In the genomic region with DNA sequence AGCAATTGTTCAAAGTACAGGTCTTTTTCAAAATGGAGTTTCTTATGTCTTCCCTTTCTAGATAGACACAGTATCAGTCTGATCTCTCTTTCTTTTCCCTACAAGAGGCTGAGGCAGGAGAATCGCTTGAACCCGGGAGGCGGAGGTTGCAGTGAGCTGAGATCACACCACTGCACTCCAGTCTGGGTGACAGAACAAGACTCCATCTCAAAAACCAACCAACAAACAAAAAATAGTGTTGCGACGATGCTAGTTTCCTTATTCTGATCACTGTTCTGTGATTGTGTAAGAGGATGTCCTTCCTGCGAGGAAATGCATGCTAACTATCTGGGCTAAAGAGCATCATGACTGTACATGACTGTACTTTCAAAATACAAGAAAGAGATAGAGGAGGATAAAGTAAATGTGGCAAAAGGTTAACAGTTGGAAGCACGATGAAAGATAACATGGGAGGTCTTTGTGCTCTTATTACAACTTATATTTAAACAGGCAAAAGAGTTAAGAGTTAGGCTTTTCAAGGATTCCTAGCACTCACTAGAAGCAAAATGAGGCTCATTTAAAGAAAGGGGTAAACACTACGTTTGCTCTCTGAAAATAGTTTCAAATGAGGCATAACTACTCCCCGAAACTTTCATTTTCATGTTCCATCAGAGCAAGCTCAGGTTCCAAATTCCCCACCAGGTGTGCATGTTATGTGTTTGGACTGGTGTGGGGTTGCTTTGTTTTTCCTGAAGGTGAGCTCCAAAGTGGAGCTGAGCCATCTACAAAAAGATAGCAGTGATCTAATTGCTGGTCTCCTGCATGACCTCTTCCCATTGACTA, we compare ENCODE assay signal across 1 cellular context.
A peak's percentile ranks its signal among the peaks of the same experiment; 100 is the strongest.
TF ChIP-seq lines count a peak whose summit lies in the region.

No MANE protein-coding gene starts in this region.

TF ChIP-seq in GM12878, 131 proteins besides CTCF, POLR2A, EP300 and RAD21 (continued from another document):
- TF ChIP-seq, protein P1, sequence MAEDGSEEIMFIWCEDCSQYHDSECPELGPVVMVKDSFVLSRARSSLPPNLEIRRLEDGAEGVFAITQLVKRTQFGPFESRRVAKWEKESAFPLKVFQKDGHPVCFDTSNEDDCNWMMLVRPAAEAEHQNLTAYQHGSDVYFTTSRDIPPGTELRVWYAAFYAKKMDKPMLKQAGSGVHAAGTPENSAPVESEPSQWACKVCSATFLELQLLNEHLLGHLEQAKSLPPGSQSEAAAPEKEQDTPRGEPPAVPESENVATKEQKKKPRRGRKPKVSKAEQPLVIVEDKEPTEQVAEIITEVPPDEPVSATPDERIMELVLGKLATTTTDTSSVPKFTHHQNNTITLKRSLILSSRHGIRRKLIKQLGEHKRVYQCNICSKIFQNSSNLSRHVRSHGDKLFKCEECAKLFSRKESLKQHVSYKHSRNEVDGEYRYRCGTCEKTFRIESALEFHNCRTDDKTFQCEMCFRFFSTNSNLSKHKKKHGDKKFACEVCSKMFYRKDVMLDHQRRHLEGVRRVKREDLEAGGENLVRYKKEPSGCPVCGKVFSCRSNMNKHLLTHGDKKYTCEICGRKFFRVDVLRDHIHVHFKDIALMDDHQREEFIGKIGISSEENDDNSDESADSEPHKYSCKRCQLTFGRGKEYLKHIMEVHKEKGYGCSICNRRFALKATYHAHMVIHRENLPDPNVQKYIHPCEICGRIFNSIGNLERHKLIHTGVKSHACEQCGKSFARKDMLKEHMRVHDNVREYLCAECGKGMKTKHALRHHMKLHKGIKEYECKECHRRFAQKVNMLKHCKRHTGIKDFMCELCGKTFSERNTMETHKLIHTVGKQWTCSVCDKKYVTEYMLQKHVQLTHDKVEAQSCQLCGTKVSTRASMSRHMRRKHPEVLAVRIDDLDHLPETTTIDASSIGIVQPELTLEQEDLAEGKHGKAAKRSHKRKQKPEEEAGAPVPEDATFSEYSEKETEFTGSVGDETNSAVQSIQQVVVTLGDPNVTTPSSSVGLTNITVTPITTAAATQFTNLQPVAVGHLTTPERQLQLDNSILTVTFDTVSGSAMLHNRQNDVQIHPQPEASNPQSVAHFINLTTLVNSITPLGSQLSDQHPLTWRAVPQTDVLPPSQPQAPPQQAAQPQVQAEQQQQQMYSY (CRISPR knock-in tag; IDR thresholded peaks at IDR 0.05), result peak; percentile 81; the same call in 1 of the 2 replicates
- TF ChIP-seq, protein P2, sequence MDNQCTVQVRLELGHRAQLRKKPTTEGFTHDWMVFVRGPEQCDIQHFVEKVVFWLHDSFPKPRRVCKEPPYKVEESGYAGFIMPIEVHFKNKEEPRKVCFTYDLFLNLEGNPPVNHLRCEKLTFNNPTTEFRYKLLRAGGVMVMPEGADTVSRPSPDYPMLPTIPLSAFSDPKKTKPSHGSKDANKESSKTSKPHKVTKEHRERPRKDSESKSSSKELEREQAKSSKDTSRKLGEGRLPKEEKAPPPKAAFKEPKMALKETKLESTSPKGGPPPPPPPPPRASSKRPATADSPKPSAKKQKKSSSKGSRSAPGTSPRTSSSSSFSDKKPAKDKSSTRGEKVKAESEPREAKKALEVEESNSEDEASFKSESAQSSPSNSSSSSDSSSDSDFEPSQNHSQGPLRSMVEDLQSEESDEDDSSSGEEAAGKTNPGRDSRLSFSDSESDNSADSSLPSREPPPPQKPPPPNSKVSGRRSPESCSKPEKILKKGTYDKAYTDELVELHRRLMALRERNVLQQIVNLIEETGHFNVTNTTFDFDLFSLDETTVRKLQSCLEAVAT (IDR thresholded peaks at IDR 0.05), result peak; percentile 37; the same call in 1 of the 2 replicates
- TF ChIP-seq, protein P3, sequence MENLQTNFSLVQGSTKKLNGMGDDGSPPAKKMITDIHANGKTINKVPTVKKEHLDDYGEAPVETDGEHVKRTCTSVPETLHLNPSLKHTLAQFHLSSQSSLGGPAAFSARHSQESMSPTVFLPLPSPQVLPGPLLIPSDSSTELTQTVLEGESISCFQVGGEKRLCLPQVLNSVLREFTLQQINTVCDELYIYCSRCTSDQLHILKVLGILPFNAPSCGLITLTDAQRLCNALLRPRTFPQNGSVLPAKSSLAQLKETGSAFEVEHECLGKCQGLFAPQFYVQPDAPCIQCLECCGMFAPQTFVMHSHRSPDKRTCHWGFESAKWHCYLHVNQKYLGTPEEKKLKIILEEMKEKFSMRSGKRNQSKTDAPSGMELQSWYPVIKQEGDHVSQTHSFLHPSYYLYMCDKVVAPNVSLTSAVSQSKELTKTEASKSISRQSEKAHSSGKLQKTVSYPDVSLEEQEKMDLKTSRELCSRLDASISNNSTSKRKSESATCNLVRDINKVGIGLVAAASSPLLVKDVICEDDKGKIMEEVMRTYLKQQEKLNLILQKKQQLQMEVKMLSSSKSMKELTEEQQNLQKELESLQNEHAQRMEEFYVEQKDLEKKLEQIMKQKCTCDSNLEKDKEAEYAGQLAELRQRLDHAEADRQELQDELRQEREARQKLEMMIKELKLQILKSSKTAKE (IDR thresholded peaks at IDR 0.05; ENCODE audit: low read depth, poor library complexity, severe bottlenecking), result peak; percentile 19
- TF ChIP-seq, protein P4, sequence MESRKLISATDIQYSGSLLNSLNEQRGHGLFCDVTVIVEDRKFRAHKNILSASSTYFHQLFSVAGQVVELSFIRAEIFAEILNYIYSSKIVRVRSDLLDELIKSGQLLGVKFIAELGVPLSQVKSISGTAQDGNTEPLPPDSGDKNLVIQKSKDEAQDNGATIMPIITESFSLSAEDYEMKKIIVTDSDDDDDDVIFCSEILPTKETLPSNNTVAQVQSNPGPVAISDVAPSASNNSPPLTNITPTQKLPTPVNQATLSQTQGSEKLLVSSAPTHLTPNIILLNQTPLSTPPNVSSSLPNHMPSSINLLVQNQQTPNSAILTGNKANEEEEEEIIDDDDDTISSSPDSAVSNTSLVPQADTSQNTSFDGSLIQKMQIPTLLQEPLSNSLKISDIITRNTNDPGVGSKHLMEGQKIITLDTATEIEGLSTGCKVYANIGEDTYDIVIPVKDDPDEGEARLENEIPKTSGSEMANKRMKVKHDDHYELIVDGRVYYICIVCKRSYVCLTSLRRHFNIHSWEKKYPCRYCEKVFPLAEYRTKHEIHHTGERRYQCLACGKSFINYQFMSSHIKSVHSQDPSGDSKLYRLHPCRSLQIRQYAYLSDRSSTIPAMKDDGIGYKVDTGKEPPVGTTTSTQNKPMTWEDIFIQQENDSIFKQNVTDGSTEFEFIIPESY (IDR thresholded peaks at IDR 0.05), result no peak
- TF ChIP-seq CHD4 (IDR thresholded peaks at IDR 0.05) (no peak), CBX3 (IDR thresholded peaks at IDR 0.05; ENCODE audit: borderline replicate concordance, low read depth) (no peak), EED (IDR thresholded peaks at IDR 0.05; ENCODE audit: low read depth) (peak; percentile 86), TBL1XR1 (IDR thresholded peaks at IDR 0.05; ENCODE audit: low read depth, low read length) (peak; percentile 41; the same call in 1 of the 2 replicates), GABPA (IDR thresholded peaks at IDR 0.05; ENCODE audit: low read depth) (0 out of 2 replicates have a peak, but pooled peaks have one; percentile 29), TCF3 (IDR thresholded peaks at IDR 0.05; ENCODE audit: borderline replicate concordance, insufficient read depth, low read depth, low read length) (peak; percentile 66; the same call in 1 of the 2 replicates), ETV6 (conservative IDR thresholded peaks at IDR 0.05 in 1 of 2, IDR thresholded peaks at IDR 0.05 in 1 of 2; ENCODE audit: borderline replicate concordance in 1 of 2, low read depth in 1 of 2) (peak in 1 of 2 experiments; percentile 52; a peak in 2 of 4 replicates), SP1 (IDR thresholded peaks at IDR 0.05; ENCODE audit: low read depth, low read length) (no peak)
- TF ChIP-seq, protein P5, sequence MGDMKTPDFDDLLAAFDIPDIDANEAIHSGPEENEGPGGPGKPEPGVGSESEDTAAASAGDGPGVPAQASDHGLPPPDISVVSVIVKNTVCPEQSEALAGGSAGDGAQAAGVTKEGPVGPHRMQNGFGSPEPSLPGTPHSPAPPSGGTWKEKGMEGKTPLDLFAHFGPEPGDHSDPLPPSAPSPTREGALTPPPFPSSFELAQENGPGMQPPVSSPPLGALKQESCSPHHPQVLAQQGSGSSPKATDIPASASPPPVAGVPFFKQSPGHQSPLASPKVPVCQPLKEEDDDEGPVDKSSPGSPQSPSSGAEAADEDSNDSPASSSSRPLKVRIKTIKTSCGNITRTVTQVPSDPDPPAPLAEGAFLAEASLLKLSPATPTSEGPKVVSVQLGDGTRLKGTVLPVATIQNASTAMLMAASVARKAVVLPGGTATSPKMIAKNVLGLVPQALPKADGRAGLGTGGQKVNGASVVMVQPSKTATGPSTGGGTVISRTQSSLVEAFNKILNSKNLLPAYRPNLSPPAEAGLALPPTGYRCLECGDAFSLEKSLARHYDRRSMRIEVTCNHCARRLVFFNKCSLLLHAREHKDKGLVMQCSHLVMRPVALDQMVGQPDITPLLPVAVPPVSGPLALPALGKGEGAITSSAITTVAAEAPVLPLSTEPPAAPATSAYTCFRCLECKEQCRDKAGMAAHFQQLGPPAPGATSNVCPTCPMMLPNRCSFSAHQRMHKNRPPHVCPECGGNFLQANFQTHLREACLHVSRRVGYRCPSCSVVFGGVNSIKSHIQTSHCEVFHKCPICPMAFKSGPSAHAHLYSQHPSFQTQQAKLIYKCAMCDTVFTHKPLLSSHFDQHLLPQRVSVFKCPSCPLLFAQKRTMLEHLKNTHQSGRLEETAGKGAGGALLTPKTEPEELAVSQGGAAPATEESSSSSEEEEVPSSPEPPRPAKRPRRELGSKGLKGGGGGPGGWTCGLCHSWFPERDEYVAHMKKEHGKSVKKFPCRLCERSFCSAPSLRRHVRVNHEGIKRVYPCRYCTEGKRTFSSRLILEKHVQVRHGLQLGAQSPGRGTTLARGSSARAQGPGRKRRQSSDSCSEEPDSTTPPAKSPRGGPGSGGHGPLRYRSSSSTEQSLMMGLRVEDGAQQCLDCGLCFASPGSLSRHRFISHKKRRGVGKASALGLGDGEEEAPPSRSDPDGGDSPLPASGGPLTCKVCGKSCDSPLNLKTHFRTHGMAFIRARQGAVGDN (IDR thresholded peaks at IDR 0.05), result peak; percentile 83
- TF ChIP-seq, protein P6, sequence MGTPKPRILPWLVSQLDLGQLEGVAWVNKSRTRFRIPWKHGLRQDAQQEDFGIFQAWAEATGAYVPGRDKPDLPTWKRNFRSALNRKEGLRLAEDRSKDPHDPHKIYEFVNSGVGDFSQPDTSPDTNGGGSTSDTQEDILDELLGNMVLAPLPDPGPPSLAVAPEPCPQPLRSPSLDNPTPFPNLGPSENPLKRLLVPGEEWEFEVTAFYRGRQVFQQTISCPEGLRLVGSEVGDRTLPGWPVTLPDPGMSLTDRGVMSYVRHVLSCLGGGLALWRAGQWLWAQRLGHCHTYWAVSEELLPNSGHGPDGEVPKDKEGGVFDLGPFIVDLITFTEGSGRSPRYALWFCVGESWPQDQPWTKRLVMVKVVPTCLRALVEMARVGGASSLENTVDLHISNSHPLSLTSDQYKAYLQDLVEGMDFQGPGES (IDR thresholded peaks at IDR 0.05), result no peak
